In the genomic region with DNA sequence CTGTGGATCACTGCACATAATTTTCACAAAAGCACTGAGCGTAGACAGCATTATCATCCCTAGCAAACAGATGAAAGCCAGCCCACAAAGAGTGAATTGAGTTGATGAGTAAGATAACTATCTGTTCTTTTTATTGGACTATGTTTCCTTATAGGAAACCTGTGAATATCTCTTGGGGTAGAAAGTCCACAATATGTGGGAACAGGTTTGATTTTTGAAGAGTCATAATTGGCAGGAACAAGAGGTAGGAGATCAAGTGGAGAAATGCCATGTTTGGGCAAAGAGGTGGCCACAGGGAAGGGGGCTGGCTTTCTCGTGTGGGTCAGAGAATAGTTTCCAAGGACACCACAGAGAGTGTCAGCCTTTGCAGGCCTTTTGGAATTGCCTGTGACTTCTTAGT, we compare ENCODE assay signal across 8 cellular contexts. TPM values are rescaled to one million over a fixed set of nuclear protein-coding genes. Genes with fewer than 3 reads are reported as not detected.
"Had no signal": no experiment of that assay in that cellular context is flagged by ENCODE, and none has a peak within 500 bp of the region (broad histone marks: within the 10 kb centered on the region; RNA-seq: fewer than 3 reads in every experiment).

No MANE protein-coding gene starts in this region.

- H3K27ac ChIP-seq: GM23248, HL-60 had no signal

- H3K4me3 ChIP-seq: GM23248 had no signal

- ATAC-seq: HepG2 had no signal

- DNase-seq: GM23248, H9, HCEC 1CT had no signal

RNA-seq across cellular contexts. Expression of a gene that starts 23.9 kb away (rescaled TPM):
- total RNA-seq: GM23248, H1, H9, HepG2, HT1080 had no signal
- polyA plus RNA-seq: GM23248, H1, HepG2, IgD-negative memory B cell had no signal

RNA-seq across cellular contexts. Expression of a gene that starts 30.0 kb away (rescaled TPM):
- total RNA-seq: GM23248, H1, H9, HepG2, HT1080 had no signal
- polyA plus RNA-seq: GM23248, H1, HepG2, IgD-negative memory B cell had no signal

RNA-seq across cellular contexts. Expression of a gene that starts 30.8 kb away (rescaled TPM):
- total RNA-seq: GM23248, H1, H9, HepG2, HT1080 had no signal
- polyA plus RNA-seq: GM23248, HepG2, IgD-negative memory B cell had no signal

RNA-seq across cellular contexts. Expression of a gene that starts 36.5 kb away (rescaled TPM):
- total RNA-seq: GM23248, H1, H9, HepG2, HT1080 had no signal
- polyA plus RNA-seq: GM23248, H1, HepG2, IgD-negative memory B cell had no signal
